ENCODE assay signal across 8 cellular contexts in genomic region chr3:52001443-52001974, GRCh38. TPM values are rescaled to one million over a fixed set of nuclear protein-coding genes. Genes with fewer than 3 reads are reported as not detected.
DNase-seq lines count a peak whose midpoint lies in the region; ATAC-seq and TF ChIP-seq lines count a peak whose summit lies in the region.

No MANE protein-coding gene starts in this region.

- no peak overlapping the region for H3K27ac ChIP-seq in CD4-positive, alpha-beta memory T cell (ENCODE audit: low read depth, low read length)
- H3K27ac ChIP-seq in RWPE1 = peak overlapping the region; percentile 58
- H3K27ac ChIP-seq in foreskin keratinocyte = no peak overlapping the region
- H3K27ac ChIP-seq in parathyroid adenoma = no peak overlapping the region
- H3K27ac ChIP-seq in upper lobe of left lung = peak overlapping the region in 1 of 4 donors; percentile 23

- TF ChIP-seq POLR2A in upper lobe of left lung (IDR thresholded peaks at IDR 0.05) = no peak

- no peaks in the 10 kb centered on the region for H3K9me3 ChIP-seq in CD4-positive, alpha-beta memory T cell (ENCODE audit: control insufficient read depth in 1 of 2, low read length in 2 of 2)
- H3K9me3 ChIP-seq in parathyroid adenoma (ENCODE audit: control insufficient read depth, low read length) (no peaks in the 10 kb centered on the region), upper lobe of left lung (no peaks in the 10 kb centered on the region)

- intact Hi-C loops in CD4-positive, alpha-beta memory T cell (cut with micrococcal nuclease) = loop anchor here (1.0 to 5.0 kb wide), 6 partner anchors 56 to 446 kb away; partner anchors contain the start of gene PARP3

- POLR2A ChIA-PET in CD4-positive, alpha-beta memory T cell (lab: Charles Lee; ENCODE audit: partially characterized antibody) = interaction anchor here (0.7 to 2.5 kb wide), 7 partner anchors 9 to 143 kb away, joined by 3 to 14 read pairs (median 6); partner anchors contain the start of gene DUSP7
- POLR2A ChIA-PET in RWPE1 (lab: Yijun Ruan, JAX; ENCODE audit: low non-redundant PET) = no interaction called here

- TF ChIP-seq CTCF in RWPE1 (conservative IDR thresholded peaks at IDR 0.05; ENCODE audit: low read depth) (peak; percentile 95), foreskin keratinocyte (conservative IDR thresholded peaks at IDR 0.05) (peak; percentile 97), parathyroid adenoma (IDR thresholded peaks at IDR 0.05) (peak; percentile 96), upper lobe of left lung (IDR thresholded peaks at IDR 0.05) (peak; percentile 81 to 97 (median 96))

- no peaks in the 10 kb centered on the region for H3K9me3 Mint-ChIP-seq in CD4-positive, alpha-beta memory T cell

- no peaks in the 10 kb centered on the region for H3K27me3 Mint-ChIP-seq in CD4-positive, alpha-beta memory T cell

- TF ChIP-seq EP300 in Ishikawa (IDR thresholded peaks at IDR 0.05; ENCODE audit: borderline replicate concordance) = no peak
- no peak for TF ChIP-seq EP300 in upper lobe of left lung (IDR thresholded peaks at IDR 0.05)

- H3K4me1 Mint-ChIP-seq in CD4-positive, alpha-beta memory T cell = peaks cover 3 to 22% (median 12%) of the 10 kb centered on the region in 4 donors

- no peaks in the 10 kb centered on the region for H3K27me3 ChIP-seq in CD4-positive, alpha-beta memory T cell (ENCODE audit: insufficient read depth, low read length)
- H3K27me3 ChIP-seq in foreskin keratinocyte (no peaks in the 10 kb centered on the region), parathyroid adenoma (ENCODE audit: control insufficient read depth, insufficient read depth, low read length) (no peaks in the 10 kb centered on the region), upper lobe of left lung (no peaks in the 10 kb centered on the region)

- peak; percentile 81 to 86 (median 84) for DNase-seq in CD4-positive, alpha-beta memory T cell
- DNase-seq in RWPE1 (ENCODE audit: low spot score) (peak; percentile 81), foreskin keratinocyte (peak in 1 of 2 donors; percentile 41), upper lobe of left lung (peak; percentile 75 to 87)
- peak; percentile 77 for DNase-seq in activated T-helper 9 cell treated with anti-CD3 and anti-CD28 coated beads, Interleukin-2, amount 50 U/mL, for 16 hours (ENCODE audit: low read depth)

- H3K27ac Mint-ChIP-seq in CD4-positive, alpha-beta memory T cell = peak overlapping the region in 4 of 7 donors; percentile 46 to 80 (median 60)

- H3K36me3 ChIP-seq in CD4-positive, alpha-beta memory T cell (ENCODE audit: insufficient read depth, low read length) = no peaks in the 10 kb centered on the region
- H3K36me3 ChIP-seq in parathyroid adenoma (ENCODE audit: control insufficient read depth, insufficient read depth, low read length) (no peaks in the 10 kb centered on the region), upper lobe of left lung (no peaks in the 10 kb centered on the region)

- CTCF ChIA-PET in CD4-positive, alpha-beta memory T cell (lab: Charles Lee; ENCODE audit: partially characterized antibody) = interaction anchor here (0.6 to 10.6 kb wide), 21 partner anchors 9 to 446 kb away, joined by 3 to 147 read pairs (median 4); partner anchors contain the start of genes DUSP7, PARP3 and RRP9
- CTCF ChIA-PET in RWPE1 (lab: Yijun Ruan, JAX) = interaction anchor here (0.6 to 1.9 kb wide), 22 partner anchors 13 to 514 kb away, joined by 3 to 12 read pairs (median 3); partner anchors contain the start of gene DUSP7

- H3K4me3 ChIP-seq in CD4-positive, alpha-beta memory T cell (ENCODE audit: low read length in 2 of 2) = no peak overlapping the region
- no peak overlapping the region for H3K4me3 ChIP-seq in parathyroid adenoma (ENCODE audit: low read depth, low read length)
- no peak overlapping the region for H3K4me3 ChIP-seq in upper lobe of left lung

- H3K4me3 Mint-ChIP-seq in CD4-positive, alpha-beta memory T cell = peak overlapping the region in 5 of 8 donors; percentile 4 to 26 (median 8)

- H2AFZ ChIP-seq in parathyroid adenoma = peak overlapping the region; percentile 16

- WGBS in upper lobe of left lung, 2 donors = 2 to 3% methylated on average over 5 to 18 of the region's 18 CpGs

- TF ChIP-seq RAD21 in Ishikawa (IDR thresholded peaks at IDR 0.05; ENCODE audit: low read depth) = peak; percentile 98

- peak overlapping the region; percentile 47 for H3K4me2 ChIP-seq in parathyroid adenoma (ENCODE audit: low read length)

- H3K79me2 ChIP-seq in parathyroid adenoma = no peaks in the 10 kb centered on the region

- H3K4me1 ChIP-seq in CD4-positive, alpha-beta memory T cell (ENCODE audit: insufficient read depth, low read length) = peaks cover 21% of the 10 kb centered on the region
- H3K4me1 ChIP-seq in foreskin keratinocyte = peaks cover 17% of the 10 kb centered on the region
- peaks cover 12% of the 10 kb centered on the region for H3K4me1 ChIP-seq in parathyroid adenoma
- H3K4me1 ChIP-seq in upper lobe of left lung = peaks cover 19 to 36% (median 24%) of the 10 kb centered on the region in 4 donors

- ATAC-seq in GM21360 (IDR thresholded peaks at IDR 0.05; ENCODE audit: unreplicated experiment) = peak; percentile 72
- peak; percentile 73 for ATAC-seq in foreskin keratinocyte
- peak; percentile 68 to 82 for ATAC-seq in upper lobe of left lung (ENCODE audit: low FRiP score in 2 of 2)

- H3K36me3 Mint-ChIP-seq in CD4-positive, alpha-beta memory T cell = no peaks in the 10 kb centered on the region

- no peak overlapping the region for H3K9ac ChIP-seq in parathyroid adenoma

TF ChIP-seq in Ishikawa, 13 proteins besides CTCF, POLR2A, EP300 and RAD21 (continues in another document):
- no peak for TF ChIP-seq CREB1 (IDR thresholded peaks at IDR 0.05; ENCODE audit: low read depth)
- 0 out of 2 replicates have a peak, but pooled peaks have one; percentile 31 for TF ChIP-seq MAX (IDR thresholded peaks at IDR 0.05)
- TF ChIP-seq NFIC (IDR thresholded peaks at IDR 0.05) = no peak
- no peak for TF ChIP-seq TAF1 (IDR thresholded peaks at IDR 0.05; ENCODE audit: low read depth)
- TF ChIP-seq ZBTB7A (IDR thresholded peaks at IDR 0.05; ENCODE audit: low read depth) = peak; percentile 99
- TF ChIP-seq USF1 (IDR thresholded peaks at IDR 0.05) = no peak
- TF ChIP-seq TEAD4 (IDR thresholded peaks at IDR 0.05) = no peak
- no peak for TF ChIP-seq TCF12 (IDR thresholded peaks at IDR 0.05; ENCODE audit: low read depth)
- no peak for TF ChIP-seq EGR1 (IDR thresholded peaks at IDR 0.05)

RNA-seq across cellular contexts. Expression of gene RPL29, which starts 5.8 kb away (rescaled TPM):
- 1,000 to 10,000 TPM; 1,263 to 1,270 TPM for total RNA-seq in CD4-positive, alpha-beta memory T cell
- 1,000 to 10,000 TPM in 1 of 2 donors, 100 to 1,000 TPM in 1; 967 to 1,467 TPM for polyA plus RNA-seq in CD4-positive, alpha-beta memory T cell
- total RNA-seq in foreskin keratinocyte = 1,319 and 1,629 TPM in 2 replicates
- 2,404 and 2,789 TPM in 2 replicates for polyA plus RNA-seq in foreskin keratinocyte
- total RNA-seq in upper lobe of left lung = 1,000 to 10,000 TPM in 1 of 6 donors, 100 to 1,000 TPM in 5; 306 to 1,159 (median 770) TPM

RNA-seq across cellular contexts. Expression of gene ACY1, which starts 18.2 kb away (rescaled TPM):
- total RNA-seq in CD4-positive, alpha-beta memory T cell = 1 to 10 TPM; 7.7 to 8.4 TPM
- polyA plus RNA-seq in CD4-positive, alpha-beta memory T cell = 10 to 100 TPM; 11.4 to 14.9 TPM
- 62.3 and 69.9 TPM in 2 replicates for total RNA-seq in foreskin keratinocyte
- 62.5 and 73.2 TPM in 2 replicates for polyA plus RNA-seq in foreskin keratinocyte
- 10 to 100 TPM; 17.4 to 65.0 (median 35.9) TPM for total RNA-seq in upper lobe of left lung

RNA-seq across cellular contexts. Expression of gene ABHD14A, which starts 26.6 kb away (rescaled TPM):
- total RNA-seq in CD4-positive, alpha-beta memory T cell = 10 to 100 TPM; 23.7 to 24.5 TPM
- 100 to 1,000 TPM in 1 of 2 donors, 10 to 100 TPM in 1; 95.6 to 136 TPM for polyA plus RNA-seq in CD4-positive, alpha-beta memory T cell
- total RNA-seq in foreskin keratinocyte (4.9 and 5.6 TPM in 2 replicates), upper lobe of left lung (10 to 100 TPM; 15.7 to 44.5 (median 26.3) TPM)
- polyA plus RNA-seq in foreskin keratinocyte = 8.9 and 9.5 TPM in 2 replicates

RNA-seq across cellular contexts. Expression of gene ABHD14B, which starts 27.7 kb away (rescaled TPM):
- total RNA-seq in CD4-positive, alpha-beta memory T cell = 10 to 100 TPM; 82.1 to 85.6 TPM
- polyA plus RNA-seq in CD4-positive, alpha-beta memory T cell = 100 to 1,000 TPM in 1 of 2 donors, 10 to 100 TPM in 1; 77.4 to 112 TPM
- total RNA-seq in foreskin keratinocyte (23.0 and 25.8 TPM in 2 replicates), upper lobe of left lung (10 to 100 TPM; 35.6 to 62.6 (median 50.0) TPM)
- 30.5 and 33.6 TPM in 2 replicates for polyA plus RNA-seq in foreskin keratinocyte

RNA-seq across cellular contexts. Expression of gene PCBP4, which starts 34.3 kb away (rescaled TPM):
- 10 to 100 TPM; 18.7 to 20.5 TPM for total RNA-seq in CD4-positive, alpha-beta memory T cell
- polyA plus RNA-seq in CD4-positive, alpha-beta memory T cell = 10 to 100 TPM; 13.0 to 19.4 TPM
- total RNA-seq in foreskin keratinocyte (30.9 and 33.4 TPM in 2 replicates), upper lobe of left lung (10 to 100 TPM; 22.7 to 53.4 (median 37.7) TPM)
- polyA plus RNA-seq in foreskin keratinocyte = 40.0 and 46.9 TPM in 2 replicates
